Comparison of ENCODE assay signal across 1 cellular context in genomic region chr6:166365221-166365620, GRCh38.
TF ChIP-seq lines count a peak whose summit lies in the region.

No MANE protein-coding gene starts in this region.

TF ChIP-seq in IMR-90, 13 proteins besides CTCF, POLR2A, EP300 and RAD21:
- TF ChIP-seq FOS (IDR thresholded peaks at IDR 0.05; ENCODE audit: low read depth, low read length) (peak; percentile 37; the same call in 1 of the 2 replicates), USF2 (IDR thresholded peaks at IDR 0.05; ENCODE audit: low read depth, low read length) (no peak), CEBPB (IDR thresholded peaks at IDR 0.05; ENCODE audit: low read depth, low read length) (no peak), RCOR1 (IDR thresholded peaks at IDR 0.05; ENCODE audit: insufficient replicate concordance, low read length) (no peak), MAFK (IDR thresholded peaks at IDR 0.05; ENCODE audit: low read depth, low read length) (peak; percentile 31; the same call in 1 of the 2 replicates), MXI1 (IDR thresholded peaks at IDR 0.05; ENCODE audit: borderline replicate concordance, low read depth, low read length) (no peak), BHLHE40 (IDR thresholded peaks at IDR 0.05; ENCODE audit: low read depth, low read length) (no peak), MAZ (IDR thresholded peaks at IDR 0.05; ENCODE audit: borderline replicate concordance, low read depth, low read length) (no peak)
TF ChIP-seq in IMR-90: peak in this region for 2.
